ENCODE assay signal across 15 cellular contexts in genomic region chr2:134431837-134432437, GRCh38.
DNase-seq lines count a peak whose midpoint lies in the region; ATAC-seq, FAIRE-seq and TF ChIP-seq lines count a peak whose summit lies in the region.
"Had no signal": no experiment of that assay in that cellular context is flagged by ENCODE, and none has a peak within 500 bp of the region (broad histone marks: within the 10 kb centered on the region; RNA-seq: fewer than 3 reads in every experiment).

No MANE protein-coding gene starts in this region.

- peaks cover 2% of the 10 kb centered on the region for H3K9me3 Mint-ChIP-seq in astrocyte (ENCODE audit: unreplicated experiment)

- no peaks in the 10 kb centered on the region for H3K9me3 ChIP-seq in astrocyte (ENCODE audit: insufficient read depth, low read depth, low read length)
- H3K9me3 ChIP-seq: gastrocnemius medialis, left ventricle myocardium inferior had no signal

- H3K4me1 ChIP-seq in astrocyte (ENCODE audit: insufficient read depth, low read length) = peaks cover 12% of the 10 kb centered on the region
- H3K4me1 ChIP-seq: gastrocnemius medialis, left ventricle myocardium inferior had no signal

- no peak overlapping the region for H3K9ac ChIP-seq in astrocyte (ENCODE audit: low read length)

- no peak for TF ChIP-seq CTCF in astrocyte (IDR thresholded peaks at IDR 0.05; ENCODE audit: insufficient read depth, low read depth, low read length)
- no peak for TF ChIP-seq CTCF in coronary artery (IDR thresholded peaks at IDR 0.05)

- peak overlapping the region; percentile 21 for H3K27ac Mint-ChIP-seq in astrocyte (ENCODE audit: unreplicated experiment)

- H3K27me3 Mint-ChIP-seq in astrocyte (ENCODE audit: low read depth, unreplicated experiment) = no peaks in the 10 kb centered on the region

- peaks cover 26% of the 10 kb centered on the region for H3K4me1 Mint-ChIP-seq in astrocyte (ENCODE audit: low read depth, unreplicated experiment)

- peaks cover 25% of the 10 kb centered on the region for H3K36me3 Mint-ChIP-seq in astrocyte (ENCODE audit: low read depth, unreplicated experiment)

- no peaks in the 10 kb centered on the region for H3K36me3 ChIP-seq in astrocyte (ENCODE audit: insufficient read depth, low read length)
- H3K36me3 ChIP-seq: cardiac muscle cell, gastrocnemius medialis had no signal

- H3K4me3 ChIP-seq in astrocyte (ENCODE audit: insufficient read depth, low read depth, low read length) = no peak overlapping the region
- H3K4me3 ChIP-seq in coronary artery = no peak overlapping the region
- H3K4me3 ChIP-seq: cardiac muscle cell, gastrocnemius medialis, left ventricle myocardium inferior had no signal

- ATAC-seq in HG02571 (IDR thresholded peaks at IDR 0.05; ENCODE audit: unreplicated experiment) = no peak
- ATAC-seq: gastrocnemius medialis had no signal

- no peak overlapping the region for H3K27ac ChIP-seq in astrocyte (ENCODE audit: low read depth, low read length)
- no peak overlapping the region for H3K27ac ChIP-seq in coronary artery
- H3K27ac ChIP-seq: cardiac muscle cell, gastrocnemius medialis, left ventricle myocardium inferior had no signal

- no peaks in the 10 kb centered on the region for H3K27me3 ChIP-seq in astrocyte (ENCODE audit: insufficient read depth, low read length)
- H3K27me3 ChIP-seq: cardiac muscle cell, gastrocnemius medialis had no signal

- peak overlapping the region; percentile 41 for H3K4me2 ChIP-seq in astrocyte (ENCODE audit: low read length)

- no peak for FAIRE-seq in astrocyte (lab: Jason Lieb, UNC)

- H4K20me1 ChIP-seq in astrocyte (ENCODE audit: insufficient read depth, low read length) = no peaks in the 10 kb centered on the region

- H2AFZ ChIP-seq in astrocyte (ENCODE audit: low read depth, low read length) = peak overlapping the region; percentile 22

- no peaks in the 10 kb centered on the region for H3K79me2 ChIP-seq in astrocyte (ENCODE audit: insufficient read depth, low read length)

- DNase-seq in HPDE6-E6E7 (ENCODE audit: extremely low spot score) = peak; percentile 29
- DNase-seq in astrocyte (ENCODE audit: low read depth) = peak; percentile 59
- DNase-seq in iPS-NIHi11 (ENCODE audit: low spot score) = peak; percentile 29
- DNase-seq in activated CD4-positive, alpha-beta T cell treated with anti-CD3 and anti-CD28 coated beads for 48 hours = no peak
- DNase-seq in NCI-H1048 (lab: John Stamatoyannopoulos, UW) = no peak
- no peak for DNase-seq in coronary artery (ENCODE audit: low spot score)
- DNase-seq: activated CD4-positive, CD25-positive, alpha-beta regulatory T cell; activated T-cell treated with anti-CD3 and anti-CD28 coated beads, Interleukin-2, amount 50 U/mL, for 1 hour; DMS79; gastrocnemius medialis; left ventricle myocardium inferior; MM.1S; SHP77 had no signal

- no peak overlapping the region for H3K4me3 Mint-ChIP-seq in astrocyte (ENCODE audit: unreplicated experiment)

Comparison
In these comparisons a context has a peak if more than half of its experiments do, and no peak if none do; other contexts are left out.
1. DNase-seq: peak in HPDE6-E6E7 (single experiment), astrocyte (single experiment) and iPS-NIHi11 (single experiment); none in activated CD4-positive, alpha-beta T cell treated with anti-CD3 and anti-CD28 coated beads for 48 hours (single experiment), NCI-H1048 (single experiment) and coronary artery (single experiment).